In genomic region chr17:50146927-50147640, GRCh38 we compare ENCODE assay signal across 1 cellular context.
TF ChIP-seq lines count a peak whose summit lies in the region.

No MANE protein-coding gene starts in this region.

TF ChIP-seq in IMR-90, 13 proteins besides CTCF, POLR2A, EP300 and RAD21:
- TF ChIP-seq, protein P1, sequence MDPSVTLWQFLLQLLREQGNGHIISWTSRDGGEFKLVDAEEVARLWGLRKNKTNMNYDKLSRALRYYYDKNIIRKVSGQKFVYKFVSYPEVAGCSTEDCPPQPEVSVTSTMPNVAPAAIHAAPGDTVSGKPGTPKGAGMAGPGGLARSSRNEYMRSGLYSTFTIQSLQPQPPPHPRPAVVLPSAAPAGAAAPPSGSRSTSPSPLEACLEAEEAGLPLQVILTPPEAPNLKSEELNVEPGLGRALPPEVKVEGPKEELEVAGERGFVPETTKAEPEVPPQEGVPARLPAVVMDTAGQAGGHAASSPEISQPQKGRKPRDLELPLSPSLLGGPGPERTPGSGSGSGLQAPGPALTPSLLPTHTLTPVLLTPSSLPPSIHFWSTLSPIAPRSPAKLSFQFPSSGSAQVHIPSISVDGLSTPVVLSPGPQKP (IDR thresholded peaks at IDR 0.05; ENCODE audit: borderline replicate concordance, low read depth, low read length) = no peak
- 0 out of 2 replicates have a peak, but pooled peaks have one; percentile 36 for TF ChIP-seq MXI1 (IDR thresholded peaks at IDR 0.05; ENCODE audit: borderline replicate concordance, low read depth, low read length)
- no peak for TF ChIP-seq BHLHE40 (IDR thresholded peaks at IDR 0.05; ENCODE audit: low read depth, low read length)
- TF ChIP-seq USF2 (IDR thresholded peaks at IDR 0.05; ENCODE audit: low read depth, low read length) = no peak
